ENCODE assay signal across 27 cellular contexts in the genomic region with DNA sequence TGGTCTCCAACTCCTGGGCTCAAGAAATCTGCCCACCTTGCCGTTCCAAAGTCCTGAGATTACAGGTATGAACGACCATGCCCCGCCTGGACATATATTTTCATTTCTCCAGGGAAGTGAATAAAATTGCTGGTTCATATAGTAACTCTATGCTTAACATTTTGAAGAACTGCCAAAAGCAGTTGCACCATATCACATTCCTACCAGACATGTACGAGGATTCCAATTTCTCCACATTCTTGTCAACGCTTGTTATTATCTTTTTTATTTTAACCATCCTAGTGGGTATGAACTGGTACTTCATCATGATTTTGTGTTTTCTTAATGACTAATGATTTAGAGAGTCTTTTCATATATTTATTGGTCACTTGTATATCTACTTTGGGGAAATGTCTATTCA. TPM values are rescaled to one million over a fixed set of nuclear protein-coding genes. Genes with fewer than 3 reads are reported as not detected.
"Had no signal": no experiment of that assay in that cellular context is flagged by ENCODE, and none has a peak within 500 bp of the region (broad histone marks: within the 10 kb centered on the region; RNA-seq: fewer than 3 reads in every experiment).

No MANE protein-coding gene starts in this region.

- H3K27ac ChIP-seq: hepatocyte, left ventricle myocardium inferior, neural progenitor cell, sigmoid colon, tibial artery, WERI-Rb-1 had no signal

- H3K36me3 ChIP-seq: left ventricle myocardium inferior, neural progenitor cell, sigmoid colon, tibial artery, WERI-Rb-1 had no signal

- H3K9me3 ChIP-seq: left ventricle myocardium inferior, tibial artery had no signal

- DNase-seq: activated CD4-positive, alpha-beta T cell treated with anti-CD3 and anti-CD28 coated beads, Interleukin-2, amount 10 ng/mL, durations not matched to agents 7 days and 5 days; activated CD4-positive, CD25-positive, alpha-beta regulatory T cell treated with anti-CD3 and anti-CD28 coated beads, Interleukin-2, amount 50 U/mL, for 72 hours; activated CD8-positive, alpha-beta T cell treated with anti-CD3 and anti-CD28 coated beads for 36 hours; activated naive CD4-positive, alpha-beta T cell treated with Interleukin-2 at 50 U/mL for 16 hours; activated naive CD8-positive, alpha-beta T cell treated with anti-CD3 and anti-CD28 coated beads, Interleukin-2, amount 10 ng/mL, durations not matched to agents 7 days and 5 days; activated T-cell treated with anti-CD3 and anti-CD28 coated beads, Interleukin-2, amount 50 U/mL, for 1 hour; amygdala; caudate nucleus; dermis blood vessel endothelial cell; effector CD8-positive, alpha-beta T cell; foreskin melanocyte; left ventricle myocardium inferior; naive thymus-derived CD8-positive, alpha-beta T cell; sigmoid colon; T-helper 1 cell; tibial artery; WERI-Rb-1 had no signal

- H3K4me1 ChIP-seq: left ventricle myocardium inferior, neural progenitor cell, sigmoid colon, tibial artery had no signal

- H3K4me3 ChIP-seq: hepatocyte, left ventricle myocardium inferior, neural progenitor cell, sigmoid colon, tibial artery had no signal

- FAIRE-seq: TTC549 had no signal

- H3K27me3 ChIP-seq: hepatocyte, neural progenitor cell, sigmoid colon had no signal

RNA-seq across cellular contexts. Expression of gene CPN1, which starts 21.9 kb away (rescaled TPM):
- total RNA-seq: activated CD4-positive, alpha-beta T cell treated with anti-CD3 and anti-CD28 coated beads, Interleukin-2, amount 10 ng/mL, durations not matched to agents 7 days and 5 days; activated CD8-positive, alpha-beta T cell treated with anti-CD3 and anti-CD28 coated beads for 36 hours; activated naive CD8-positive, alpha-beta T cell treated with anti-CD3 and anti-CD28 coated beads, Interleukin-2, amount 10 ng/mL, durations not matched to agents 7 days and 5 days; activated T-helper 2 cell treated with anti-CD3 and anti-CD28 coated beads, Interferon-gamma antibody, Interleukin-2, Interleukin-4, amounts not matched to agents 10 μg/mL and 5 μg/mL and 100 μg/mL, durations not matched to agents 14 hours and 24 hours and 36 hours; dermis blood vessel endothelial cell; left ventricle myocardium inferior; lung microvascular endothelial cell; mesothelial cell of epicardium; naive thymus-derived CD8-positive, alpha-beta T cell; osteoblast; posterior vena cava; renal cortical epithelial cell; sigmoid colon; ureter had no signal
